Comparison of ENCODE assay signal across 21 cellular contexts in the genomic region with DNA sequence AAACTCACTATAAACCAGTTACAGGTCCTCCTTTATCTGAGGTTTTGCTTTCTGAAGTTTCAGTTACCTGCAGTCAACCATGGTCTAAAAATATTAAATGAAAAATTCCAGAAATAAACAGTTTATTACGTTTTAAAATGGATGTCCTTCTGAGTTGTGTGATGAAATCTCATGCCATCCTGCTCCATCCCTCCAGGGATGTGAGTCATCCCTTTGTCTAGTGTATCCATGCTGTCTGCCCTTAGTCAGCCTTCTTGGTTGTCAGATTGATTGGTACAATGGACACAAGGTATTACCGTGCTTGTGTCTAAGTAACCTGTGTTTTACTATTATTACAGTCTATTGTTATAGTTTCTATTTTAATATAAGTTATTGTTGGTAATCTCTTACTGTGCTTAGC.
DNase-seq lines count a peak whose midpoint lies in the region; ATAC-seq, FAIRE-seq and TF ChIP-seq lines count a peak whose summit lies in the region.
"Had no signal": no experiment of that assay in that cellular context is flagged by ENCODE, and none has a peak within 500 bp of the region (broad histone marks: within the 10 kb centered on the region; RNA-seq: fewer than 3 reads in every experiment).

No MANE protein-coding gene starts in this region.

- H3K9ac ChIP-seq in keratinocyte (ENCODE audit: control insufficient read depth, extremely low read depth, insufficient read depth, low read length) = no peak overlapping the region

- H3K36me3 ChIP-seq in bronchial epithelial cell (ENCODE audit: control insufficient read depth, insufficient read depth, low read length) = no peaks in the 10 kb centered on the region
- H3K36me3 ChIP-seq in keratinocyte (ENCODE audit: control insufficient read depth in 2 of 2, extremely low read depth in 1 of 2, insufficient read depth in 2 of 2, low read length in 2 of 2) = no peaks in the 10 kb centered on the region
- no peaks in the 10 kb centered on the region for H3K36me3 ChIP-seq in heart left ventricle
- H3K36me3 ChIP-seq: right lobe of liver, WERI-Rb-1 had no signal

- H3K27ac ChIP-seq in keratinocyte (ENCODE audit: control insufficient read depth, insufficient read depth, low read length) (peak overlapping the region; percentile 41), heart left ventricle (no peak overlapping the region)
- H3K27ac ChIP-seq: hepatocyte, right lobe of liver, WERI-Rb-1 had no signal

- TF ChIP-seq CTCF in bronchial epithelial cell (IDR thresholded peaks at IDR 0.05; ENCODE audit: insufficient read depth, low read length, severe bottlenecking) (no peak), keratinocyte (optimal IDR thresholded peaks at IDR 0.05 in 1 of 3, IDR thresholded peaks at IDR 0.05 in 1 of 3, conservative IDR thresholded peaks at IDR 0.05 in 1 of 3; ENCODE audit: extremely low read depth in 1 of 3, insufficient read depth in 2 of 3, low read length in 3 of 3) (no peak), heart left ventricle (IDR thresholded peaks at IDR 0.05) (no peak)

- H3K9me3 ChIP-seq in keratinocyte (ENCODE audit: control insufficient read depth, low read depth, low read length) (no peaks in the 10 kb centered on the region), heart left ventricle (no peaks in the 10 kb centered on the region)
- H3K9me3 ChIP-seq: right lobe of liver had no signal

- H3K4me3 ChIP-seq in bronchial epithelial cell (ENCODE audit: low read depth, low read length) (no peak overlapping the region), keratinocyte (ENCODE audit: control insufficient read depth in 2 of 3, extremely low read depth in 1 of 3, insufficient read depth in 2 of 3, low read depth in 1 of 3, low read length in 3 of 3) (no peak overlapping the region), heart left ventricle (no peak overlapping the region)
- H3K4me3 ChIP-seq: hepatocyte, right lobe of liver had no signal

- peak overlapping the region; percentile 14 for H3K4me2 ChIP-seq in keratinocyte (ENCODE audit: control insufficient read depth, extremely low read depth, insufficient read depth, low read depth, low read length)
- H3K4me2 ChIP-seq: hepatocyte had no signal

- H3K4me1 ChIP-seq in keratinocyte (ENCODE audit: control insufficient read depth, extremely low read depth, insufficient read depth, low read length) (no peaks in the 10 kb centered on the region), heart left ventricle (peaks cover 0 to 9% (median 0%) of the 10 kb centered on the region in 12 donors)
- H3K4me1 ChIP-seq: right lobe of liver had no signal

- peak; percentile 83 for DNase-seq in Daoy (ENCODE audit: low read depth)
- peak; percentile 70 for DNase-seq in NCI-H460 (ENCODE audit: extremely low read depth, low read depth)
- DNase-seq in bronchial epithelial cell (ENCODE audit: low read depth) = peak; percentile 76
- DNase-seq in keratinocyte (ENCODE audit: low read depth, low spot score) = peak; percentile 1
- no peak for DNase-seq in glomerular visceral epithelial cell (ENCODE audit: extremely low spot score)
- no peak for DNase-seq in heart left ventricle
- DNase-seq in stimulated activated CD4-positive, alpha-beta T cell treated with anti-CD3 and anti-CD28 coated beads, Interleukin-12 subunit alpha, Interleukin-12 subunit beta, amount 100 ng/mL, for 4 hours = no peak
- DNase-seq: activated CD8-positive, alpha-beta T cell treated with anti-CD3 and anti-CD28 coated beads, Interleukin-2, amount 10 ng/mL, durations not matched to agents 7 days and 5 days; activated naive CD8-positive, alpha-beta T cell treated with anti-CD3 and anti-CD28 coated beads, Interleukin-2, amount 10 ng/mL, durations not matched to agents 7 days and 5 days; HFFc6; NCI-H1092; NCI-H2107; NCI-H82; occipital lobe; right lobe of liver; WERI-Rb-1 had no signal

- no peak overlapping the region for H2AFZ ChIP-seq in keratinocyte (ENCODE audit: control insufficient read depth, low read length)
- H2AFZ ChIP-seq: hepatocyte had no signal

- TF ChIP-seq POLR2A in heart left ventricle (IDR thresholded peaks at IDR 0.05) = no peak

- WGBS in heart left ventricle, 4 donors = 64 to 80% (median 69%) methylated on average over 2 of the region's 2 CpGs

- ATAC-seq in GM19452 (IDR thresholded peaks at IDR 0.05; ENCODE audit: unreplicated experiment) = no peak
- no peak for ATAC-seq in heart left ventricle
- ATAC-seq: activated CD8-positive, alpha-beta T cell treated with anti-CD3 and anti-CD28 coated beads, Interleukin-2, amount 10 ng/mL, durations not matched to agents 7 days and 5 days; left lobe of liver; Panc1; right lobe of liver had no signal

- FAIRE-seq in bronchial epithelial cell (lab: Jason Lieb, UNC) = no peak
- no peak for FAIRE-seq in keratinocyte (lab: Jason Lieb, UNC)
- FAIRE-seq: endothelial cell of umbilical vein had no signal

- H4K20me1 ChIP-seq in keratinocyte (ENCODE audit: control insufficient read depth, extremely low read depth, insufficient read depth, low read length) = no peaks in the 10 kb centered on the region

- H3K79me2 ChIP-seq in keratinocyte (ENCODE audit: control insufficient read depth, insufficient read depth, low read length) = no peaks in the 10 kb centered on the region
- H3K79me2 ChIP-seq: hepatocyte had no signal

- dilution Hi-C loops in keratinocyte (cut with MboI; ENCODE audit: extremely low pct_ligation_motif_present, low sequenced_read_pairs) = no loop called here

- H3K27me3 ChIP-seq in bronchial epithelial cell (ENCODE audit: control insufficient read depth, insufficient read depth, low read length) (no peaks in the 10 kb centered on the region), keratinocyte (ENCODE audit: control insufficient read depth, extremely low read depth, insufficient read depth, low read length) (no peaks in the 10 kb centered on the region), heart left ventricle (no peaks in the 10 kb centered on the region)
- H3K27me3 ChIP-seq: hepatocyte, right lobe of liver had no signal

- intact Hi-C loops in heart left ventricle (cut with DNase I) = no loop called here

- no peaks in the 10 kb centered on the region for H3K9me1 ChIP-seq in keratinocyte (ENCODE audit: control insufficient read depth, extremely low read depth, insufficient read depth, low read length)

Comparison
In these comparisons a context has a peak if more than half of its experiments do, and no peak if none do; other contexts are left out.
1. DNase-seq: peak in Daoy (single experiment), NCI-H460 (single experiment), bronchial epithelial cell (single experiment) and keratinocyte (single experiment); none in glomerular visceral epithelial cell (single experiment), heart left ventricle (0 of 5) and stimulated activated CD4-positive, alpha-beta T cell treated with anti-CD3 and anti-CD28 coated beads, Interleukin-12 subunit alpha, Interleukin-12 subunit beta, amount 100 ng/mL, for 4 hours (single experiment).